ENCODE assay signal across 9 cellular contexts in the genomic region with DNA sequence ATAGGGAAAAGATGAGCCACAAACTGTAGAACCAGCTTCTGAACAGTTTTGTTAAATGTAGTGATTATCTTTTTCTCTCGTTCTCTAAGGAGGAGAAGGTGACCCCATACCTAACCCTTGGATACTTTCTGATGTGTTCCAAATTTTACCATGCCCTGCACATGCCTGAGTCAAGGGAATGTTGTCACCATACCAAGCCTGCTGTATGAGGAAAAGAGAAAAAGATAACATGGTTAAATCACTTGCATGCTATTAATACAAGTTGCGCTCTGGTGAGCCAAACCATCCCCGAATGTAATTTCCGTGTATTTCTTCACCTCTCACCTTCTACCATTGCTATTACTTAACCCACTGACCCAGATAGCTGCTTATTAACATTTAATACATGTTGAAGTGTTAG.
"Had no signal": no experiment of that assay in that cellular context is flagged by ENCODE, and none has a peak within 500 bp of the region (broad histone marks: within the 10 kb centered on the region; RNA-seq: fewer than 3 reads in every experiment).

No MANE protein-coding gene starts in this region.

- H2AFZ ChIP-seq: GM23248, GM23338 had no signal

- H3K27ac ChIP-seq: GM23248 had no signal

- ATAC-seq: GM23338, HCT116 had no signal

- H3K36me3 ChIP-seq: HAP-1 had no signal

- H3K4me2 ChIP-seq: GM23338 had no signal

- H3K9me3 Mint-ChIP-seq: GM23338, H9, HFFc6 had no signal

- H3K4me3 Mint-ChIP-seq: GM23338, H9, HFFc6 had no signal

- H3K9me3 ChIP-seq: HAP-1 had no signal

- H3K27ac Mint-ChIP-seq: GM23338, H9, HFFc6 had no signal

- H3K4me3 ChIP-seq: GM23248, GM23338, HAP-1 had no signal

- DNase-seq: GM23248, GOT3, H7, H9, HCEC 1CT, HFFc6 had no signal

- H3K9ac ChIP-seq: GM23248 had no signal
